ENCODE assay signal across 1 cellular context in the genomic region with DNA sequence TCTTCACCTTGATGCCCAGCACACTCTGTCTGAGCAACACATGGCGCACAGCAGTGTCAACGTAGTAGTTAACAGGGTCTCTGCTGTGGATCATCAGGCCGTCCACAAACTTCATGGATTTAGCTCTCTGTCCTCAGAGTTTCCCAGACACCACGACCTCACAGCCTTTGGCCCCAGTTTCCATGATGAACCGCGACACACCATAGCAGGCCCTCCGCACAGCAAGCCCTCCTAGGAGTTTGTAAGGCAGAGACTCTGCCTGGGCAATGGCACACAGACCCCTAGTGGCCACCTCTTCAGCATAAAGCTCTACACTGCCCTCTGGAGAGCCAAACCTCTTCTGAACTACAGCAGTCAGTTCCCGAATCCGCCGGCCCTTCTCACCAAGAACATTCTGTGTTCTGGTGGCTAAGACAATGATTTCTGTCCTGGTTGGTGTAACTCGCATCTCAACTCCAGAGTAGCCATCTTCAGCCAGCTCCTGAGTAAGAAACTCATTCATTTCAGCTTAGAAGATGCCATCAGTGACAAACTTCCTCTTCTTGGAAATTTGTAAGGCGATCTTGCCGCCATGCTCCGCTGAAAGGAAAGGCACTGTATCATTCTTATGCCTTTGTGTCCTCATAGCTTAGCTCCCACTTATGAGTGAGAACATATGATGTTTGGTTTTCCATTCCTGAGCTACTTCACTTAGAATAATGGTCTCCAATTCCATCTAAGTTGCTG.
A peak's percentile ranks its signal among the peaks of the same experiment; 100 is the strongest.
TF ChIP-seq lines count a peak whose summit lies in the region.

No MANE protein-coding gene starts in this region.

TF ChIP-seq in H1, 55 proteins besides CTCF, POLR2A, EP300 and RAD21:
- TF ChIP-seq YY1 (IDR thresholded peaks at IDR 0.05; ENCODE audit: low read depth, low read length) (0 out of 2 replicates have a peak, but pooled peaks have one; percentile 57), MAX (IDR thresholded peaks at IDR 0.05) (0 out of 2 replicates have a peak, but pooled peaks have one; percentile 41), PHF8 (conservative IDR thresholded peaks at IDR 0.05; ENCODE audit: low read depth, low read length) (0 out of 2 replicates have a peak, but pooled peaks have one; percentile 16), TAF1 (IDR thresholded peaks at IDR 0.05; ENCODE audit: low read depth, low read length) (peak; percentile 42; the same call in 1 of the 2 replicates)
